Comparison of ENCODE assay signal across 1 cellular context in genomic region chr12:127241056-127241830, GRCh38.
TF ChIP-seq lines count a peak whose summit lies in the region.

No MANE protein-coding gene starts in this region.

TF ChIP-seq in K562, 482 proteins besides CTCF, POLR2A, EP300 and RAD21 (continued from another document):
- TF ChIP-seq MGA (IDR thresholded peaks at IDR 0.05) (0 out of 2 replicates have a peak, but pooled peaks have one; percentile 9), ATF6 (CRISPR knock-in tag; IDR thresholded peaks at IDR 0.05) (no peak), CEBPB (tag; IDR thresholded peaks at IDR 0.05) (0 out of 2 replicates have a peak, but pooled peaks have one; percentile 22), ZNF134 (CRISPR knock-in tag; conservative IDR thresholded peaks at IDR 0.05) (no peak), HMG20B (CRISPR knock-in tag; IDR thresholded peaks at IDR 0.05) (no peak), ETV6 (IDR thresholded peaks at IDR 0.05; ENCODE audit: borderline replicate concordance in 1 of 2, low read depth in 2 of 2, low read length in 1 of 2) (no peak), ETV6 (CRISPR knock-in tag; IDR thresholded peaks at IDR 0.05; ENCODE audit: borderline replicate concordance) (no peak), TBL1XR1 (IDR thresholded peaks at IDR 0.05; ENCODE audit: low read length in 2 of 2) (no peak), SAFB2 (IDR thresholded peaks at IDR 0.05; ENCODE audit: borderline replicate concordance, low read depth, low read length, severe bottlenecking) (no peak), XRCC5 (IDR thresholded peaks at IDR 0.05; ENCODE audit: low read depth, low read length) (no peak), ETS1 (conservative IDR thresholded peaks at IDR 0.05; ENCODE audit: control insufficient read depth, low read depth, low read length) (no peak), PCBP2 (IDR thresholded peaks at IDR 0.05; ENCODE audit: low read depth, low read length, poor library complexity, severe bottlenecking) (no peak)
